Comparison of ENCODE assay signal across 1 cellular context in the genomic region with DNA sequence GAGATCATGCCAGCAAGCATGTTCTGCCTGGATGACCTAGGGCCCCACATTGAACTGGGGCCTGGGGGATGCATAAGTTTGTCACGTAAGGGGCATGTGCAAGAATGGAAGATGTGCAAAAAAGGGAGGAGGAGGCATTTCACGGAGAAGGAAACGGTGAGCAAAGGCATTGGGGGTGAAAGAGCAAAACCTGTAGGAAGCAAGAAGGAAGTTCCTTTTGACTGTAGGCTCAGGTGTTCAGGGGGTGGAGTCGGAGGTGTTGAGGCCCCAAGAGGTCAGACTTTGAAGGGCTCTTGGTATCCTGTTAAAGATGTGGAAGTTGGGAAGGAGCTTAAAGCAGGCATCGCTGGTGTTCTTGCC.
TF ChIP-seq lines count a peak whose summit lies in the region.

No MANE protein-coding gene starts in this region.

TF ChIP-seq in SK-N-SH, 30 proteins besides CTCF, POLR2A, EP300 and RAD21 (continued from another document):
- no peak for TF ChIP-seq REST (IDR thresholded peaks at IDR 0.05; ENCODE audit: low read depth, low read length)
- TF ChIP-seq FOSL2 (IDR thresholded peaks at IDR 0.05; ENCODE audit: borderline replicate concordance, low read depth) = no peak
- TF ChIP-seq, protein P1, sequence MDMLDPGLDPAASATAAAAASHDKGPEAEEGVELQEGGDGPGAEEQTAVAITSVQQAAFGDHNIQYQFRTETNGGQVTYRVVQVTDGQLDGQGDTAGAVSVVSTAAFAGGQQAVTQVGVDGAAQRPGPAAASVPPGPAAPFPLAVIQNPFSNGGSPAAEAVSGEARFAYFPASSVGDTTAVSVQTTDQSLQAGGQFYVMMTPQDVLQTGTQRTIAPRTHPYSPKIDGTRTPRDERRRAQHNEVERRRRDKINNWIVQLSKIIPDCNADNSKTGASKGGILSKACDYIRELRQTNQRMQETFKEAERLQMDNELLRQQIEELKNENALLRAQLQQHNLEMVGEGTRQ (IDR thresholded peaks at IDR 0.05; ENCODE audit: borderline replicate concordance, low read depth, low read length) = no peak
- no peak for TF ChIP-seq FOXM1 (IDR thresholded peaks at IDR 0.05; ENCODE audit: low read depth)
